15 cellular contexts compared by ENCODE assay signal in genomic region chr6:33896391-33897192, GRCh38.
A peak's percentile ranks its signal among the peaks of the same experiment; 100 is the strongest.
DNase-seq lines count a peak whose midpoint lies in the region; ATAC-seq and TF ChIP-seq lines count a peak whose summit lies in the region.
"Had no signal": no experiment of that assay in that cellular context is flagged by ENCODE, and none has a peak within 500 bp of the region (broad histone marks: within the 10 kb centered on the region; RNA-seq: fewer than 3 reads in every experiment).

No MANE protein-coding gene starts in this region.

- intact Hi-C loops in A673 (cut with micrococcal nuclease; ENCODE audit: unreplicated experiment), result no loop called here

- no peaks in the 10 kb centered on the region for H3K9me3 ChIP-seq in SK-N-SH
- no peaks in the 10 kb centered on the region for H3K9me3 ChIP-seq in BLaER1 treated with 17β-estradiol and CSF1 and Interleukin-3, amounts not matched to agents 10 nM and 100 nM (replicated peaks in 1 of 11)
- H3K9me3 ChIP-seq in A673 (ENCODE audit: low read depth, low read length, poor library complexity, severe bottlenecking), result no peaks in the 10 kb centered on the region
- H3K9me3 ChIP-seq in gastroesophageal sphincter, result no peaks in the 10 kb centered on the region
- H3K9me3 ChIP-seq: ascending aorta, ovary, SJSA1 had no signal

- no peak overlapping the region for H3K4me2 ChIP-seq in SK-N-SH
- H3K4me2 ChIP-seq in BLaER1 treated with 17β-estradiol and CSF1 and Interleukin-3, amounts not matched to agents 10 nM and 100 nM, result peak overlapping the region in 10 of 11 experiments; percentile 25 to 81 (median 68); a peak in 20 of 22 replicates
- H3K4me2 ChIP-seq: smooth muscle cell had no signal

- no peaks in the 10 kb centered on the region for H3K27me3 Mint-ChIP-seq in activated naive CD8-positive, alpha-beta T cell treated with anti-CD3 and anti-CD28 coated beads, Interleukin-2, amount 50 U/mL, for 24 hours

- H3K36me3 ChIP-seq in SK-N-SH (replicated peaks in 1 of 2; ENCODE audit: control insufficient read depth in 1 of 2, insufficient read depth in 2 of 2, low read length in 1 of 2) (no peaks in the 10 kb centered on the region), A673 (ENCODE audit: insufficient read depth, low read length, poor library complexity, severe bottlenecking) (no peaks in the 10 kb centered on the region), gastroesophageal sphincter (no peaks in the 10 kb centered on the region)
- no peaks in the 10 kb centered on the region for H3K36me3 ChIP-seq in BLaER1 treated with 17β-estradiol and CSF1 and Interleukin-3, amounts not matched to agents 10 nM and 100 nM
- H3K36me3 ChIP-seq: ascending aorta, ovary, SJSA1 had no signal

- peaks cover 10% of the 10 kb centered on the region; the same call in 1 of the 2 replicates for H3K27me3 ChIP-seq in SK-N-SH (ENCODE audit: insufficient read depth)
- H3K27me3 ChIP-seq in BLaER1 treated with 17β-estradiol and CSF1 and Interleukin-3, amounts not matched to agents 10 nM and 100 nM, result no peaks in the 10 kb centered on the region
- no peaks in the 10 kb centered on the region for H3K27me3 ChIP-seq in A673 (replicated peaks; ENCODE audit: insufficient read depth, low read depth, low read length, poor library complexity)
- H3K27me3 ChIP-seq in gastroesophageal sphincter, result peaks cover 13% of the 10 kb centered on the region
- H3K27me3 ChIP-seq: ascending aorta, ovary had no signal

- H3F3A ChIP-seq in SK-N-SH (replicated peaks; ENCODE audit: insufficient read depth), result no peaks in the 10 kb centered on the region

- H3K4me3 Mint-ChIP-seq in activated naive CD8-positive, alpha-beta T cell treated with anti-CD3 and anti-CD28 coated beads, Interleukin-2, amount 50 U/mL, for 24 hours, result no peak overlapping the region

- no peaks in the 10 kb centered on the region for H3K9me2 ChIP-seq in SK-N-SH

- H3K4me3 ChIP-seq in SK-N-SH (ENCODE audit: low read depth in 2 of 2, low read length in 1 of 2) (no peak overlapping the region), A673 (ENCODE audit: low read depth, low read length, poor library complexity, severe bottlenecking) (no peak overlapping the region), gastroesophageal sphincter (no peak overlapping the region)
- no peak overlapping the region for H3K4me3 ChIP-seq in BLaER1 treated with 17β-estradiol and CSF1 and Interleukin-3, amounts not matched to agents 10 nM and 100 nM
- H3K4me3 ChIP-seq: ascending aorta, ovary, SJSA1, smooth muscle cell had no signal

- ATAC-seq in SK-N-SH treated with all-trans-retinoic acid at 6 μM for 48 hours (peak; percentile 28), gastroesophageal sphincter (no peak), HG02623 (IDR thresholded peaks at IDR 0.05; ENCODE audit: unreplicated experiment) (no peak)
- ATAC-seq in activated naive CD8-positive, alpha-beta T cell treated with anti-CD3 and anti-CD28 coated beads, Interleukin-2, amount 50 U/mL, for 24 hours, result no peak
- ATAC-seq: HCT116 had no signal

- peaks cover 35% of the 10 kb centered on the region for H3K4me1 Mint-ChIP-seq in activated naive CD8-positive, alpha-beta T cell treated with anti-CD3 and anti-CD28 coated beads, Interleukin-2, amount 50 U/mL, for 24 hours

- DNase-seq in SK-N-SH (no peak), myocyte (ENCODE audit: low read depth) (peak; percentile 20), A673 (ENCODE audit: low spot score) (no peak)
- peak; percentile 19 for DNase-seq in activated naive CD8-positive, alpha-beta T cell treated with anti-CD3 and anti-CD28 coated beads, Interleukin-2, amount 50 U/mL, for 24 hours
- DNase-seq: foreskin melanocyte, NCI-H2081 treated with DMSO at 0.1 percent for 48 hours, ovary had no signal

- TF ChIP-seq EP300 in SK-N-SH (IDR thresholded peaks at IDR 0.05; ENCODE audit: borderline replicate concordance in 1 of 2, low read depth in 1 of 2, low read length in 1 of 2) (no peak), gastroesophageal sphincter (IDR thresholded peaks at IDR 0.05) (no peak)

- TF ChIP-seq RAD21 in SK-N-SH (IDR thresholded peaks at IDR 0.05; ENCODE audit: low read length), result no peak

- H3K9me3 Mint-ChIP-seq in activated naive CD8-positive, alpha-beta T cell treated with anti-CD3 and anti-CD28 coated beads, Interleukin-2, amount 50 U/mL, for 24 hours, result no peaks in the 10 kb centered on the region

- BruUV-seq in A673 (replicated peaks; lab: Mats Ljungman, UMichigan), result no TSS peak

- no peak overlapping the region for H2AFZ ChIP-seq in SK-N-SH (ENCODE audit: low read depth)

- H3K27ac Mint-ChIP-seq in activated naive CD8-positive, alpha-beta T cell treated with anti-CD3 and anti-CD28 coated beads, Interleukin-2, amount 50 U/mL, for 24 hours, result no peak overlapping the region

- TF ChIP-seq CTCF in SK-N-SH (IDR thresholded peaks at IDR 0.05), result no peak
- no peak for TF ChIP-seq CTCF in A673 (conservative IDR thresholded peaks at IDR 0.05; ENCODE audit: low read depth, low read length)
- TF ChIP-seq CTCF in gastroesophageal sphincter (IDR thresholded peaks at IDR 0.05), result no peak

- H3K4me1 ChIP-seq in SK-N-SH (ENCODE audit: control insufficient read depth in 1 of 2, insufficient read depth in 2 of 2, low read depth in 1 of 2, low read length in 1 of 2), result peaks cover 0 to 5% of the 10 kb centered on the region in 2 experiments; a peak in 1 of 4 replicates
- peaks cover 6 to 66% (median 43%) of the 10 kb centered on the region in 10 experiments; a peak in 18 of 20 replicates for H3K4me1 ChIP-seq in BLaER1 treated with 17β-estradiol and CSF1 and Interleukin-3, amounts not matched to agents 10 nM and 100 nM
- no peaks in the 10 kb centered on the region for H3K4me1 ChIP-seq in A673 (ENCODE audit: insufficient read depth, low read length, poor library complexity, severe bottlenecking)
- peaks cover 0 to 17% (median 0%) of the 10 kb centered on the region in 3 donors for H3K4me1 ChIP-seq in gastroesophageal sphincter
- H3K4me1 ChIP-seq: SJSA1 had no signal

- H3K27ac ChIP-seq in SK-N-SH (ENCODE audit: low read depth in 2 of 2, low read length in 1 of 2) (no peak overlapping the region), A673 (ENCODE audit: low read depth, low read length, poor library complexity, severe bottlenecking) (no peak overlapping the region), gastroesophageal sphincter (no peak overlapping the region)
- H3K27ac ChIP-seq in BLaER1 treated with 17β-estradiol and CSF1 and Interleukin-3, amounts not matched to agents 10 nM and 100 nM, result no peak overlapping the region
- H3K27ac ChIP-seq: ascending aorta, ovary, SJSA1 had no signal

- no peaks in the 10 kb centered on the region for H3K36me3 Mint-ChIP-seq in activated naive CD8-positive, alpha-beta T cell treated with anti-CD3 and anti-CD28 coated beads, Interleukin-2, amount 50 U/mL, for 24 hours (ENCODE audit: low read depth)

- CTCF ChIA-PET in SK-N-SH (lab: Yijun Ruan, JAX), result interaction anchor here (1.6 kb wide), 1 partner anchor 126 kb away, joined by 4 read pairs; no protein-coding TSS in a partner anchor
- CTCF ChIA-PET in A673 (lab: Charles Lee), result no interaction called here

- no peaks in the 10 kb centered on the region for H3K79me2 ChIP-seq in SK-N-SH (ENCODE audit: insufficient read depth)

- no peak overlapping the region for H3K9ac ChIP-seq in SK-N-SH
- peak overlapping the region in 2 of 11 experiments; percentile 47 to 50; a peak in 1 of 22 replicates for H3K9ac ChIP-seq in BLaER1 treated with 17β-estradiol and CSF1 and Interleukin-3, amounts not matched to agents 10 nM and 100 nM

- POLR2A ChIA-PET in SK-N-SH (lab: Yijun Ruan, JAX) (no interaction called here), A673 (lab: Charles Lee; ENCODE audit: low non-redundant PET) (no interaction called here)

- no peak for TF ChIP-seq POLR2A in gastroesophageal sphincter (IDR thresholded peaks at IDR 0.05)

- WGBS in SK-N-SH (ENCODE audit: low lambda C conversion rate), result 62% methylated on average over 15 of the region's 16 CpGs
- WGBS in gastroesophageal sphincter (ENCODE audit: low coverage in 1 of 2), 2 donors, result 54 to 100% methylated on average over 1 to 7 of the region's 16 CpGs

- H4K20me1 ChIP-seq in SK-N-SH (ENCODE audit: insufficient read depth), result no peaks in the 10 kb centered on the region
- no peaks in the 10 kb centered on the region for H4K20me1 ChIP-seq in BLaER1 treated with 17β-estradiol and CSF1 and Interleukin-3, amounts not matched to agents 10 nM and 100 nM

TF ChIP-seq in SK-N-SH, 30 proteins besides CTCF, POLR2A, EP300 and RAD21 (continues in another document):
- TF ChIP-seq NRF1 (IDR thresholded peaks at IDR 0.05; ENCODE audit: low read depth, low read length) (no peak), NFIC (IDR thresholded peaks at IDR 0.05; ENCODE audit: borderline replicate concordance) (no peak), FOSL2 (IDR thresholded peaks at IDR 0.05; ENCODE audit: borderline replicate concordance, low read depth) (no peak), SIN3A (IDR thresholded peaks at IDR 0.05; ENCODE audit: borderline replicate concordance, low read depth, low read length) (no peak), MAX (IDR thresholded peaks at IDR 0.05; ENCODE audit: low read depth) (no peak), TAF1 (IDR thresholded peaks at IDR 0.05; ENCODE audit: borderline replicate concordance, low read depth, low read length) (no peak), POLR2AphosphoS5 (IDR thresholded peaks at IDR 0.05; ENCODE audit: low read depth, low read length) (no peak)
- TF ChIP-seq, protein P1, sequence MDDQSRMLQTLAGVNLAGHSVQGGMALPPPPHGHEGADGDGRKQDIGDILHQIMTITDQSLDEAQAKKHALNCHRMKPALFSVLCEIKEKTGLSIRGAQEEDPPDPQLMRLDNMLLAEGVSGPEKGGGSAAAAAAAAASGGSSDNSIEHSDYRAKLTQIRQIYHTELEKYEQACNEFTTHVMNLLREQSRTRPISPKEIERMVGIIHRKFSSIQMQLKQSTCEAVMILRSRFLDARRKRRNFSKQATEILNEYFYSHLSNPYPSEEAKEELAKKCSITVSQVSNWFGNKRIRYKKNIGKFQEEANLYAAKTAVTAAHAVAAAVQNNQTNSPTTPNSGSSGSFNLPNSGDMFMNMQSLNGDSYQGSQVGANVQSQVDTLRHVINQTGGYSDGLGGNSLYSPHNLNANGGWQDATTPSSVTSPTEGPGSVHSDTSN (IDR thresholded peaks at IDR 0.05), result no peak
- TF ChIP-seq, protein P2, sequence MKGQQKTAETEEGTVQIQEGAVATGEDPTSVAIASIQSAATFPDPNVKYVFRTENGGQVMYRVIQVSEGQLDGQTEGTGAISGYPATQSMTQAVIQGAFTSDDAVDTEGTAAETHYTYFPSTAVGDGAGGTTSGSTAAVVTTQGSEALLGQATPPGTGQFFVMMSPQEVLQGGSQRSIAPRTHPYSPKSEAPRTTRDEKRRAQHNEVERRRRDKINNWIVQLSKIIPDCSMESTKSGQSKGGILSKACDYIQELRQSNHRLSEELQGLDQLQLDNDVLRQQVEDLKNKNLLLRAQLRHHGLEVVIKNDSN (IDR thresholded peaks at IDR 0.05; ENCODE audit: borderline replicate concordance, low read depth), result no peak

Comparison
In these comparisons a context has a peak if more than half of its experiments do, and no peak if none do; other contexts are left out.
1. DNase-seq: peak in activated naive CD8-positive, alpha-beta T cell treated with anti-CD3 and anti-CD28 coated beads, Interleukin-2, amount 50 U/mL, for 24 hours (single experiment) and myocyte (single experiment); none in SK-N-SH (single experiment) and A673 (single experiment).